Comparison of ENCODE assay signal across 18 cellular contexts in the genomic region with DNA sequence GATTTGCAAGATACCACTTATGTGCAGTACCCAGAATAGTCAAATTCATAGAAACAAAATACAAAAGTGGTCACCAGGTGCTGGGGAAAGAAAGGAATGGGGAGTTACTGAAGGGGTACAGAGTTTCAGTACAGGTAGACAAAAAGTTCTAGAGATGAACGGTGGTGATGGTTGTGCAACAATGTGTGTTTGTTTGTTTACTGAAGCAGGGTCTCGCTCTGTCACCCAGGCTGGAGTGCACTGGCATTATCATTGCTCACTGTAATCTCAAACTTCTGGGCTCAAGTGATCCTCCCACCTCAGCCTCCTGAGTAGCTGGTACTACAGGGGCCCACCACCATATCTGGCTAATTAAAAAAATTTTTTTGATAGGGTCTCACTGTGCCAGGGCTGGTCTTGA. TPM values are rescaled to one million over a fixed set of nuclear protein-coding genes. Genes with fewer than 3 reads are reported as not detected.
DNase-seq lines count a peak whose midpoint lies in the region; ATAC-seq and TF ChIP-seq lines count a peak whose summit lies in the region.
"Had no signal": no experiment of that assay in that cellular context is flagged by ENCODE, and none has a peak within 500 bp of the region (broad histone marks: within the 10 kb centered on the region; RNA-seq: fewer than 3 reads in every experiment).

No MANE protein-coding gene starts in this region.

- in situ Hi-C loops in IMR-90 (cut with MboI; ENCODE audit: low sequenced_read_pairs): no loop called here

- H3K23ac ChIP-seq in IMR-90 (ENCODE audit: low read depth, low read length): no peak overlapping the region
- no peak overlapping the region for H3K23ac ChIP-seq in mesendoderm (ENCODE audit: low read length)

- no peaks in the 10 kb centered on the region for H3K79me1 ChIP-seq in IMR-90 (ENCODE audit: low read depth in 1 of 2, low read length in 2 of 2)
- no peaks in the 10 kb centered on the region for H3K79me1 ChIP-seq in mesendoderm (ENCODE audit: low read length)

- no peaks in the 10 kb centered on the region for H3K79me2 ChIP-seq in mesendoderm (ENCODE audit: control insufficient read depth, insufficient read depth, low read length)

- H3K4me2 ChIP-seq in IMR-90 (ENCODE audit: low read depth, low read length) (no peak overlapping the region), mesendoderm (ENCODE audit: low read length) (no peak overlapping the region)
- H3K4me2 ChIP-seq: A549, BLaER1 had no signal

- no peaks in the 10 kb centered on the region for H4K20me1 ChIP-seq in IMR-90 (ENCODE audit: insufficient read depth, low read length)

- H2BK15ac ChIP-seq in IMR-90 (ENCODE audit: low read depth, low read length) (no peak overlapping the region), mesendoderm (replicated peaks; ENCODE audit: low read depth) (no peak overlapping the region)

- H3K27me3 Mint-ChIP-seq in activated T-cell treated with anti-CD3 and anti-CD28 coated beads, Interleukin-2, amount 50 U/mL, for 24 hours: no peaks in the 10 kb centered on the region
- no peaks in the 10 kb centered on the region for H3K27me3 Mint-ChIP-seq in memory B cell
- no peaks in the 10 kb centered on the region for H3K27me3 Mint-ChIP-seq in type B pancreatic cell

- H3K9ac ChIP-seq in IMR-90 (ENCODE audit: low read depth, low read length) (no peak overlapping the region), mesendoderm (ENCODE audit: low read length) (no peak overlapping the region)
- H3K9ac ChIP-seq: BLaER1 had no signal

- H4K8ac ChIP-seq in IMR-90 (ENCODE audit: low read depth in 2 of 2, low read length in 2 of 2) (no peak overlapping the region), mesendoderm (ENCODE audit: low read depth, low read length) (no peak overlapping the region)

- no peak overlapping the region for H3K27ac ChIP-seq in IMR-90 (ENCODE audit: insufficient read depth, low read length)
- no peak overlapping the region for H3K27ac ChIP-seq in mesendoderm (ENCODE audit: low read depth, low read length)
- H3K27ac ChIP-seq: A549, BLaER1 had no signal

- H3K9me1 ChIP-seq in IMR-90 (ENCODE audit: insufficient read depth, low read length): no peaks in the 10 kb centered on the region

- CTCF ChIA-PET in IMR-90 (lab: Yijun Ruan, JAX): interaction anchor here (0.7 kb wide), 1 partner anchor 62 kb away, joined by 5 read pairs; no protein-coding TSS in a partner anchor

- H3K27me3 ChIP-seq in IMR-90 (ENCODE audit: control insufficient read depth, insufficient read depth, low read length) (no peaks in the 10 kb centered on the region), mesendoderm (ENCODE audit: insufficient read depth, low read length, poor library complexity) (no peaks in the 10 kb centered on the region)
- H3K27me3 ChIP-seq: BLaER1 had no signal

- H3K36me3 ChIP-seq in IMR-90 (ENCODE audit: control insufficient read depth, insufficient read depth, low read length) (peaks cover 52% of the 10 kb centered on the region), mesendoderm (ENCODE audit: control insufficient read depth, insufficient read depth, low read length) (no peaks in the 10 kb centered on the region)

- H4K5ac ChIP-seq in IMR-90 (ENCODE audit: low read depth, low read length): no peak overlapping the region
- H4K5ac ChIP-seq in mesendoderm (ENCODE audit: low read length): no peak overlapping the region

- dilution Hi-C loops in IMR-90 (cut with HindIII; ENCODE audit: low sequenced_read_pairs, unreplicated experiment): no loop called here

- H3K56ac ChIP-seq in IMR-90 (ENCODE audit: extremely low read depth, insufficient read depth, low read length) (no peak overlapping the region), mesendoderm (ENCODE audit: low read length) (no peak overlapping the region)

- H3K4ac ChIP-seq in IMR-90 (ENCODE audit: low read depth, low read length): no peak overlapping the region
- H3K4ac ChIP-seq in mesendoderm (ENCODE audit: low read depth, low read length): no peak overlapping the region

- H2AFZ ChIP-seq in IMR-90 (replicated peaks; ENCODE audit: low read length, poor library complexity): no peak overlapping the region

- no peak for TF ChIP-seq POLR2A in IMR-90 (IDR thresholded peaks at IDR 0.05; ENCODE audit: low read depth, low read length)

- no peak overlapping the region for H2BK20ac ChIP-seq in IMR-90 (ENCODE audit: low read depth, low read length)

- POLR2A ChIA-PET in IMR-90 (lab: Charles Lee; ENCODE audit: unreplicated experiment): no interaction called here

- TF ChIP-seq CTCF in IMR-90 (conservative IDR thresholded peaks at IDR 0.05; ENCODE audit: low read depth, low read length) (no peak), type B pancreatic cell (conservative IDR thresholded peaks at IDR 0.05) (no peak)

- H3K18ac ChIP-seq in IMR-90 (ENCODE audit: low read depth, low read length) (no peak overlapping the region), mesendoderm (ENCODE audit: low read length) (no peak overlapping the region)

- no peak overlapping the region for H3K14ac ChIP-seq in IMR-90 (replicated peaks; ENCODE audit: low read depth, low read length)

- no peaks in the 10 kb centered on the region for H3K9me3 ChIP-seq in IMR-90 (ENCODE audit: control insufficient read depth, insufficient read depth, low read length)
- H3K9me3 ChIP-seq: A549, BLaER1 had no signal

- H3K4me3 ChIP-seq in IMR-90 (ENCODE audit: insufficient read depth, low read depth, low read length) (no peak overlapping the region), mesendoderm (ENCODE audit: low read length) (no peak overlapping the region)
- H3K4me3 ChIP-seq: A549, BLaER1 had no signal

- intact Hi-C loops in IMR-90 (cut with micrococcal nuclease): no loop called here

- H2BK120ac ChIP-seq in IMR-90 (ENCODE audit: low read depth, low read length): no peak overlapping the region
- no peak overlapping the region for H2BK120ac ChIP-seq in mesendoderm (ENCODE audit: low read depth, low read length)

- no peak overlapping the region for H2AK9ac ChIP-seq in IMR-90 (replicated peaks; ENCODE audit: low read depth, low read length, poor library complexity)

- H2BK5ac ChIP-seq in IMR-90 (ENCODE audit: low read depth, low read length, poor library complexity, severe bottlenecking): no peak overlapping the region
- H2BK5ac ChIP-seq in mesendoderm (ENCODE audit: low read length): no peak overlapping the region

- 100% methylated on average over 1 of the region's 2 CpGs; no CpG with 5 or more reads in 1 of the 2 experiments for WGBS in IMR-90 (ENCODE audit: extremely low coverage in 2 of 2, insufficient read length in 1 of 2), 2 experiments
- WGBS in mesendoderm (ENCODE audit: extremely low coverage, insufficient coverage, low lambda C conversion rate): no CpG with 5 or more reads among the region's 2 CpGs

- BruUV-seq in IMR-90 (replicated peaks; lab: Mats Ljungman, UMichigan): no TSS peak

- H3K4me3 Mint-ChIP-seq in activated T-cell treated with anti-CD3 and anti-CD28 coated beads, Interleukin-2, amount 50 U/mL, for 24 hours: no peak overlapping the region
- H3K4me3 Mint-ChIP-seq in memory B cell: no peak overlapping the region
- H3K4me3 Mint-ChIP-seq in type B pancreatic cell: no peak overlapping the region

- H2AK5ac ChIP-seq in IMR-90 (ENCODE audit: low read depth, low read length) (no peak overlapping the region), mesendoderm (ENCODE audit: low read length) (no peak overlapping the region)

- no peak overlapping the region for H4K91ac ChIP-seq in IMR-90 (ENCODE audit: insufficient read depth, low read depth, low read length)

- no peak for ATAC-seq in IMR-90 (ENCODE audit: low read depth)
- no peak for ATAC-seq in memory B cell (ENCODE audit: low read depth)
- ATAC-seq: A549 had no signal

- no peak for DNase-seq in activated T-cell treated with anti-CD3 and anti-CD28 coated beads, Interleukin-2, amount 50 U/mL, for 24 hours
- DNase-seq in activated T-cell treated with anti-CD3 and anti-CD28 coated beads for 4 hours: no peak
- no peak for DNase-seq in IMR-90
- DNase-seq in memory B cell (ENCODE audit: low spot score in 2 of 2): no peak
- no peak for DNase-seq in mesendoderm
- no peak for DNase-seq in type B pancreatic cell (ENCODE audit: extremely low spot score, unreplicated experiment)
- DNase-seq: DMS79, NCI-H1092 treated with DMSO at 0.1 percent for 48 hours, NCI-H146, NCI-H2029 treated with DMSO at 0.1 percent for 48 hours, NCI-H2171, NCI-H526, RPMI8226, SHP77 treated with DMSO at 0.1 percent for 48 hours had no signal

- peaks cover 97% of the 10 kb centered on the region for H3K36me3 Mint-ChIP-seq in activated T-cell treated with anti-CD3 and anti-CD28 coated beads, Interleukin-2, amount 50 U/mL, for 24 hours (ENCODE audit: low read depth)
- H3K36me3 Mint-ChIP-seq in memory B cell: peaks cover 35% of the 10 kb centered on the region
- peaks cover 17% of the 10 kb centered on the region for H3K36me3 Mint-ChIP-seq in type B pancreatic cell

- no peaks in the 10 kb centered on the region for H3K9me3 Mint-ChIP-seq in activated T-cell treated with anti-CD3 and anti-CD28 coated beads, Interleukin-2, amount 50 U/mL, for 24 hours
- H3K9me3 Mint-ChIP-seq in memory B cell (no peaks in the 10 kb centered on the region), type B pancreatic cell (no peaks in the 10 kb centered on the region)

- TF ChIP-seq RAD21 in IMR-90 (IDR thresholded peaks at IDR 0.05; ENCODE audit: low read length): no peak

- H3K4me1 Mint-ChIP-seq in activated T-cell treated with anti-CD3 and anti-CD28 coated beads, Interleukin-2, amount 50 U/mL, for 24 hours (ENCODE audit: low read depth): peaks cover 8% of the 10 kb centered on the region
- H3K4me1 Mint-ChIP-seq in memory B cell (peaks cover 3% of the 10 kb centered on the region), type B pancreatic cell (ENCODE audit: unreplicated experiment) (no peaks in the 10 kb centered on the region)

- no peaks in the 10 kb centered on the region for H3K4me1 ChIP-seq in IMR-90 (ENCODE audit: control insufficient read depth, insufficient read depth, low read length)
- H3K4me1 ChIP-seq in mesendoderm (ENCODE audit: control insufficient read depth, low read depth, low read length): no peaks in the 10 kb centered on the region
- H3K4me1 ChIP-seq: A549, BLaER1 had no signal

- H3K27ac Mint-ChIP-seq in activated T-cell treated with anti-CD3 and anti-CD28 coated beads, Interleukin-2, amount 50 U/mL, for 24 hours: peak overlapping the region; percentile 81
- H3K27ac Mint-ChIP-seq in memory B cell (peak overlapping the region; percentile 21), type B pancreatic cell (no peak overlapping the region)

RNA-seq across cellular contexts. Expression of a gene that starts 12.1 kb away (rescaled TPM):
- total RNA-seq in IMR-90 (2012; rRNA removed): 34.4 and 37.5 TPM in 2 replicates
- polyA plus RNA-seq in IMR-90 (2012; rRNA removed): 46.7 and 51.7 TPM in 2 replicates
- polyA plus RNA-seq in IMR-90 (2012; cell fraction: cytosol; rRNA removed): 19.3 and 42.1 TPM in 2 replicates
- 11.5 and 13.0 TPM in 2 replicates for polyA plus RNA-seq in IMR-90 (2012; cell fraction: nucleus; rRNA removed; ENCODE audit: low replicate concordance)
- polyA plus RNA-seq in mesendoderm (2013, experiment 1 of 2): 23.5 TPM
- 23.8 TPM for polyA plus RNA-seq in mesendoderm (2013, experiment 2 of 2)
- total RNA-seq in type B pancreatic cell (ENCODE audit: low replicate concordance): 29.9 and 65.1 TPM in 2 replicates

RNA-seq across cellular contexts. Expression of a gene that starts 18.0 kb away (rescaled TPM):
- total RNA-seq in IMR-90 (2012; rRNA removed) (not detected in 2 replicates), type B pancreatic cell (ENCODE audit: low replicate concordance) (not detected in 2 replicates)
- polyA plus RNA-seq in IMR-90 (2012; rRNA removed): not detected in 2 replicates
- polyA plus RNA-seq in IMR-90 (2012; cell fraction: cytosol; rRNA removed): not detected in 2 replicates
- not detected in 2 replicates for polyA plus RNA-seq in IMR-90 (2012; cell fraction: nucleus; rRNA removed; ENCODE audit: low replicate concordance)
- polyA plus RNA-seq in mesendoderm (2013, experiment 1 of 2): 0.18 TPM
- polyA plus RNA-seq in mesendoderm (2013, experiment 2 of 2): 0.13 TPM
- total RNA-seq: H1, PC-3 had no signal
- polyA plus RNA-seq: A549 had no signal

RNA-seq across cellular contexts. Expression of a gene that starts 24.8 kb away (rescaled TPM):
- 70.0 and 96.8 TPM in 2 replicates for total RNA-seq in IMR-90 (2012; rRNA removed)
- 135 and 148 TPM in 2 replicates for polyA plus RNA-seq in IMR-90 (2012; rRNA removed)
- 102 and 363 TPM in 2 replicates for polyA plus RNA-seq in IMR-90 (2012; cell fraction: cytosol; rRNA removed)
- 26.0 and 35.1 TPM in 2 replicates for polyA plus RNA-seq in IMR-90 (2012; cell fraction: nucleus; rRNA removed; ENCODE audit: low replicate concordance)
- 168 TPM for polyA plus RNA-seq in mesendoderm (2013, experiment 1 of 2)
- 163 TPM for polyA plus RNA-seq in mesendoderm (2013, experiment 2 of 2)
- total RNA-seq in type B pancreatic cell (ENCODE audit: low replicate concordance): 57.9 and 64.2 TPM in 2 replicates

RNA-seq across cellular contexts. Expression of a gene that starts 39.9 kb away (rescaled TPM):
- total RNA-seq in IMR-90 (2012; rRNA removed): 8.6 and 10.0 TPM in 2 replicates
- 15.9 and 17.0 TPM in 2 replicates for polyA plus RNA-seq in IMR-90 (2012; rRNA removed)
- polyA plus RNA-seq in IMR-90 (2012; cell fraction: cytosol; rRNA removed): 8.6 and 18.4 TPM in 2 replicates
- 34.7 and 55.4 TPM in 2 replicates for polyA plus RNA-seq in IMR-90 (2012; cell fraction: nucleus; rRNA removed; ENCODE audit: low replicate concordance)
- polyA plus RNA-seq in mesendoderm (2013, experiment 1 of 2): 11.1 TPM
- polyA plus RNA-seq in mesendoderm (2013, experiment 2 of 2): 10.7 TPM
- 19.0 and 20.8 TPM in 2 replicates for total RNA-seq in type B pancreatic cell (ENCODE audit: low replicate concordance)

RNA-seq across cellular contexts. Expression of a gene that starts 42.1 kb away (rescaled TPM):
- total RNA-seq in IMR-90 (2012; rRNA removed) (2.0 and 2.2 TPM in 2 replicates), type B pancreatic cell (ENCODE audit: low replicate concordance) (58.5 and 74.7 TPM in 2 replicates)
- polyA plus RNA-seq in IMR-90 (2012; rRNA removed): 27.5 and 30.7 TPM in 2 replicates
- polyA plus RNA-seq in IMR-90 (2012; cell fraction: cytosol; rRNA removed): 27.0 and 35.9 TPM in 2 replicates
- polyA plus RNA-seq in IMR-90 (2012; cell fraction: nucleus; rRNA removed; ENCODE audit: low replicate concordance): 8.1 and 15.0 TPM in 2 replicates
- polyA plus RNA-seq in mesendoderm (2013, experiment 1 of 2): 30.5 TPM
- polyA plus RNA-seq in mesendoderm (2013, experiment 2 of 2): 30.5 TPM
- total RNA-seq: PC-3 had no signal
